In the genomic region with DNA sequence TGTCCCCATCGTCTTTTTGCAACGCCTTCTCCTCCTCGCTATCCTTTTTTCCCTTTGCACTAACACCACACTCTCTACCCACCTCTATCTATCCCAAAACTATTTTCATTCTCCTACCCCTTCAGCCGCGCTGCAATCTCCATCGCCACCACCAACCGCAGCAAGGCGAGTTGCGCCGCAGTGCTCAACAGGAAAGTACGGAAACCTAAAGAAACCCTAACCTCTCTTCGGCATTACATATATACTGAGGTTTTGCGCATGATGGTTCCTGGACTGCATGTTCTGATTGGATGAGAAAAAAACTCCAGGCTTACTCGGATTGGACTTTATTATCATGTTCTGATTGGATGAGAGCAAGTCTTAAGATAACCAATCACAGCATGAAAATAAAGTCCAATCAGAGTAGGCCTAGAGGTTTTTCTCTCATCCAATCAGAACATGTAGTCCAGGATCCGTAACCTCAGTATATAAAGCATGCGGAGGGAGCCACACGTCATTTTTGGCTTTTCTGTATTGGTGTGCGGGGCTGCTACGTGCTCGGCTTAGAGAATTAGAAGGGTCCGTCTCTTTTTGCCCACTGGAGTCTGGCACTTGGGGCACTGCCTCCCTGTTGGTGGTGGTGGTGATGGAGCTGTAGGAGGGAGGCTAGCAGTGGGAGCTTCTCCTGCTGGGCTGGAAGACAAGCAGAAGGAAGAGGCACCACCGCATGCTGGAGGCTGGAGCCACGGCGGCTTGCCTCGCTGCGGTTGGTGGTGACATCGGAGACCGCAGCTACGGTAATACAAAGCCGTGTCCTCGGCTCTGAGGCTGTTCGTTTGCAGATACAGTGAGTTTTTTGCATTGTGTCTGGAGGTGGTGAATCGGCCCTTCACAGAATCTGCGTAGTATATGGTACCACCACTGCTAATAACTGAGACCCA, we compare ENCODE assay signal across 34 cellular contexts.
"Had no signal": no experiment of that assay in that cellular context is flagged by ENCODE, and none has a peak within 500 bp of the region (broad histone marks: within the 10 kb centered on the region; RNA-seq: fewer than 3 reads in every experiment).

No MANE protein-coding gene starts in this region.

- H3K27me3 ChIP-seq: adrenal gland, body of pancreas, esophagus muscularis mucosa, foreskin keratinocyte, gastrocnemius medialis had no signal

- H3K4me3 Mint-ChIP-seq: activated CD4-positive, alpha-beta memory T cell treated with anti-CD3 and anti-CD28 coated beads, Interleukin-2, amount 10 ng/mL, durations not matched to agents 7 days and 5 days; activated CD4-positive, alpha-beta T cell treated with anti-CD3 and anti-CD28 coated beads, Interleukin-2, amount 10 ng/mL, durations not matched to agents 7 days and 5 days; activated naive CD8-positive, alpha-beta T cell treated with anti-CD3 and anti-CD28 coated beads for 36 hours; activated naive CD8-positive, alpha-beta T cell treated with anti-CD3 and anti-CD28 coated beads, Interleukin-2, amount 50 U/mL, for 24 hours; activated T-cell treated with anti-CD3 and anti-CD28 coated beads, Interleukin-2, amount 50 U/mL, for 24 hours; activated T-cell treated with anti-CD3 and anti-CD28 coated beads, Interleukin-2, amount 50 U/mL, for 72 hours; effector memory CD8-positive, alpha-beta T cell; T-helper 17 cell; T-helper 2 cell treated with Interferon-gamma antibody and Interleukin-4, amounts not matched to agents 5 μg/mL and 100 μg/mL, for 36 hours had no signal

- H3K36me3 Mint-ChIP-seq: activated naive CD8-positive, alpha-beta T cell treated with anti-CD3 and anti-CD28 coated beads for 36 hours had no signal

- H3K27ac ChIP-seq: adrenal gland, body of pancreas, esophagus muscularis mucosa, foreskin keratinocyte, gastrocnemius medialis, heart left ventricle had no signal

- ATAC-seq: activated naive CD8-positive, alpha-beta T cell treated with anti-CD3 and anti-CD28 coated beads, Interleukin-2, amount 50 U/mL, for 24 hours; activated T-cell treated with anti-CD3 and anti-CD28 coated beads, Interleukin-2, amount 50 U/mL, for 72 hours; body of pancreas; effector memory CD8-positive, alpha-beta T cell; foreskin keratinocyte; gastrocnemius medialis; heart left ventricle; T-helper 17 cell had no signal

- H3K9me3 ChIP-seq: adrenal gland, body of pancreas, esophagus muscularis mucosa, gastrocnemius medialis had no signal

- H3K9me3 Mint-ChIP-seq: activated CD4-positive, alpha-beta memory T cell treated with anti-CD3 and anti-CD28 coated beads, Interleukin-2, amount 10 ng/mL, durations not matched to agents 7 days and 5 days; activated CD4-positive, alpha-beta T cell treated with anti-CD3 and anti-CD28 coated beads, Interleukin-2, amount 10 ng/mL, durations not matched to agents 7 days and 5 days; T-helper 2 cell treated with Interferon-gamma antibody and Interleukin-4, amounts not matched to agents 5 μg/mL and 100 μg/mL, for 36 hours had no signal

- H3K36me3 ChIP-seq: adrenal gland, esophagus muscularis mucosa, gastrocnemius medialis, heart left ventricle had no signal

- H3K4me1 ChIP-seq: adrenal gland, body of pancreas, esophagus muscularis mucosa, foreskin keratinocyte, gastrocnemius medialis, heart left ventricle had no signal

- DNase-seq: activated CD4-positive, alpha-beta memory T cell treated with anti-CD3 and anti-CD28 coated beads, Interleukin-2, amount 10 ng/mL, durations not matched to agents 7 days and 5 days; activated CD4-positive, alpha-beta T cell treated with anti-CD3 and anti-CD28 coated beads for 4 hours; activated CD4-positive, alpha-beta T cell treated with anti-CD3 and anti-CD28 coated beads, Interleukin-2, amount 10 ng/mL, durations not matched to agents 7 days and 5 days; activated CD4-positive, alpha-beta T cell treated with anti-CD3 and anti-CD28 coated beads, Interleukin-2, amount 50 U/mL, for 4 hours; activated CD4-positive, CD25-positive, alpha-beta regulatory T cell; activated CD4-positive, CD25-positive, alpha-beta regulatory T cell treated with anti-CD3 and anti-CD28 coated beads, Interleukin-2, amount 50 U/mL, for 72 hours; activated CD8-positive, alpha-beta memory T cell treated with anti-CD3 and anti-CD28 coated beads, Interleukin-2, amount 50 U/mL, for 48 hours; activated gamma-delta T cell; activated naive CD4-positive, alpha-beta T cell treated with anti-CD3 and anti-CD28 coated beads, Interleukin-2, amount 50 U/mL, for 16 hours; activated naive CD4-positive, alpha-beta T cell treated with Interleukin-2 at 50 U/mL for 16 hours; activated naive CD8-positive, alpha-beta T cell treated with anti-CD3 and anti-CD28 coated beads for 36 hours; activated naive CD8-positive, alpha-beta T cell treated with anti-CD3 and anti-CD28 coated beads, Interleukin-2, amount 50 U/mL, for 24 hours; activated T-cell treated with anti-CD3 and anti-CD28 coated beads for 4 hours; activated T-cell treated with anti-CD3 and anti-CD28 coated beads, Interleukin-2, amount 50 U/mL, for 24 hours; activated T-cell treated with anti-CD3 and anti-CD28 coated beads, Interleukin-2, amount 50 U/mL, for 72 hours; adrenal gland; amygdala; aorta; body of pancreas; caudate nucleus; cortex of kidney; dermis blood vessel endothelial cell; effector CD4-positive, alpha-beta T cell; effector memory CD8-positive, alpha-beta T cell; erythroblast; foreskin keratinocyte; gastrocnemius medialis; glutamatergic neuron; heart left ventricle; T-helper 1 cell; T-helper 17 cell; T1000 had no signal

- H3K27ac Mint-ChIP-seq: activated CD4-positive, alpha-beta memory T cell treated with anti-CD3 and anti-CD28 coated beads, Interleukin-2, amount 10 ng/mL, durations not matched to agents 7 days and 5 days; activated CD4-positive, alpha-beta T cell treated with anti-CD3 and anti-CD28 coated beads, Interleukin-2, amount 10 ng/mL, durations not matched to agents 7 days and 5 days; activated naive CD8-positive, alpha-beta T cell treated with anti-CD3 and anti-CD28 coated beads for 36 hours; activated naive CD8-positive, alpha-beta T cell treated with anti-CD3 and anti-CD28 coated beads, Interleukin-2, amount 50 U/mL, for 24 hours; activated T-cell treated with anti-CD3 and anti-CD28 coated beads, Interleukin-2, amount 50 U/mL, for 24 hours; activated T-cell treated with anti-CD3 and anti-CD28 coated beads, Interleukin-2, amount 50 U/mL, for 72 hours; effector memory CD8-positive, alpha-beta T cell; T-helper 17 cell; T-helper 2 cell treated with Interferon-gamma antibody and Interleukin-4, amounts not matched to agents 5 μg/mL and 100 μg/mL, for 36 hours had no signal

- H3K4me1 Mint-ChIP-seq: activated CD4-positive, alpha-beta memory T cell treated with anti-CD3 and anti-CD28 coated beads, Interleukin-2, amount 10 ng/mL, durations not matched to agents 7 days and 5 days; activated CD4-positive, alpha-beta T cell treated with anti-CD3 and anti-CD28 coated beads, Interleukin-2, amount 10 ng/mL, durations not matched to agents 7 days and 5 days; activated naive CD8-positive, alpha-beta T cell treated with anti-CD3 and anti-CD28 coated beads for 36 hours; activated naive CD8-positive, alpha-beta T cell treated with anti-CD3 and anti-CD28 coated beads, Interleukin-2, amount 50 U/mL, for 24 hours; T-helper 17 cell had no signal

- H3K4me3 ChIP-seq: adrenal gland, body of pancreas, esophagus muscularis mucosa, gastrocnemius medialis, heart left ventricle had no signal
